In the genomic region with DNA sequence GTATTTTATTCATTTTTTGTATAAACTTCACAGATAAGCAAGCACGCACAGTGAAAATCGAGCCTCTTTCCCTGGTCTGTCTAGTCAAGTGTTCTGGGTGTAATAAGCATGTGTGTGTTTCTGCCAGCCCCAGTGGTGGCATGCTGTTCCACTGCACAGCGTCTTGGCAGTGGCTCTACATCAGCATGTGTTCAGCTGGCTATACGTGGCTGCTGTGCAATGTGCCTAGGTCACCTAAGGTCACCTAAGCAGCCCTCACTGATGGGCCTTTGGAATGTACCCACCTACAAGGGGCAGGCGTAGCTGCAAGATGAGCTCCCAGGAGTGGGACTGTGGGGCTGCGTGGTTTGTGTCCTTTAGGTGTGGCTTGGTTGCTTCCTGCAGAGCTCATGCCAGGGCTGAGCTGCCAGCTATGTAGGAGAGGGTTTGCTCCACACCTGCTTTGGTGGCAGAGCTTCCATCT, we compare ENCODE assay signal across 12 cellular contexts. TPM values are rescaled to one million over a fixed set of nuclear protein-coding genes. Genes with fewer than 3 reads are reported as not detected.
DNase-seq lines count a peak whose midpoint lies in the region; ATAC-seq, FAIRE-seq and TF ChIP-seq lines count a peak whose summit lies in the region.
"Had no signal": no experiment of that assay in that cellular context is flagged by ENCODE, and none has a peak within 500 bp of the region (broad histone marks: within the 10 kb centered on the region; RNA-seq: fewer than 3 reads in every experiment).

No MANE protein-coding gene starts in this region.

- H3K27ac ChIP-seq in K562 (ENCODE audit: extremely low read depth, low read depth, low read length) = no peak overlapping the region
- no peak overlapping the region for H3K27ac ChIP-seq in upper lobe of right lung

- no peak for TF ChIP-seq POLR2A in K562 (conservative IDR thresholded peaks at IDR 0.05)

- no peaks in the 10 kb centered on the region; the same call in 1 of the 2 replicates for H4K20me1 ChIP-seq in K562 (replicated peaks; ENCODE audit: control insufficient read depth, insufficient read depth, low read length)

- BruUV-seq in K562 (replicated peaks; lab: Mats Ljungman, UMichigan) = no TSS peak

- CTCF ChIA-PET in K562 (lab: Yijun Ruan, JAX; ENCODE audit: low intra/inter-chr PET ratio) = no interaction called here

- WGBS in K562 (ENCODE audit: insufficient coverage, low coverage, missing lambda C conversion rate) = 84% methylated on average over 6 of the region's 6 CpGs

- H3K27me3 ChIP-seq in K562 (ENCODE audit: control insufficient read depth in 2 of 2, insufficient read depth in 2 of 2, low read length in 2 of 2) = no peaks in the 10 kb centered on the region
- no peaks in the 10 kb centered on the region for H3K27me3 ChIP-seq in mucosa of stomach (ENCODE audit: control insufficient read depth, insufficient read depth, low read length)
- no peaks in the 10 kb centered on the region for H3K27me3 ChIP-seq in upper lobe of right lung

- TF ChIP-seq CTCF in K562 (IDR thresholded peaks at IDR 0.05 in 2 of 3, conservative IDR thresholded peaks at IDR 0.05 in 1 of 3; ENCODE audit: insufficient read depth in 2 of 3, low read depth in 1 of 3, low read length in 3 of 3) (no peak), upper lobe of right lung (IDR thresholded peaks at IDR 0.05) (no peak)

- intact Hi-C loops in Right ventricle myocardium inferior (cut with DNase I) (no loop called here), cardiac septum (cut with DNase I) (no loop called here), K562 (cut with micrococcal nuclease) (no loop called here), upper lobe of right lung (cut with DNase I) (loop anchor here (10.0 kb wide), 1 partner anchor 55 kb away; no protein-coding TSS in a partner anchor)

- no peak overlapping the region for H2AFZ ChIP-seq in K562 (ENCODE audit: low read depth, low read length)

- POLR2A ChIA-PET in K562 (lab: Yijun Ruan, JAX) = interaction anchor here (0.9 to 1.9 kb wide), 2 partner anchors 11 to 12 kb away, joined by 3 to 7 read pairs; no protein-coding TSS in a partner anchor

- no peak for FAIRE-seq in K562 (lab: Jason Lieb, UNC)

- ATAC-seq in Right ventricle myocardium inferior (peak; percentile 67), K562 (no peak), upper lobe of right lung (peak; percentile 33), HG02870 (IDR thresholded peaks at IDR 0.05; ENCODE audit: unreplicated experiment) (no peak)
- ATAC-seq: Panc1; stimulated activated naive CD8-positive, alpha-beta T cell treated with anti-CD3 and anti-CD28 coated beads, Interleukin-15, Interleukin-2, amounts not matched to agents 100 U/mL and 50 U/mL, for 24 hours had no signal

- H3K9ac ChIP-seq in K562 (ENCODE audit: insufficient read depth in 1 of 2, low read depth in 2 of 2, low read length in 2 of 2) (peak overlapping the region in 1 of 2 experiments; percentile 49; a peak in 1 of 4 replicates), mucosa of stomach (ENCODE audit: low read length) (peak overlapping the region; percentile 49)

- in situ Hi-C loops in K562 (cut with MboI) = no loop called here

- no peak for TF ChIP-seq EP300 in K562 (IDR thresholded peaks at IDR 0.05; ENCODE audit: low read length)

- H3K4me2 ChIP-seq in K562 (ENCODE audit: insufficient read depth, low read length) = no peak overlapping the region

- no peak for TF ChIP-seq RAD21 in K562 (CRISPR knock-in tag; conservative IDR thresholded peaks at IDR 0.05 in 1 of 2, IDR thresholded peaks at IDR 0.05 in 1 of 2)

- DNase-seq in Right ventricle myocardium inferior (ENCODE audit: missing footprints) (no peak), cardiac septum (ENCODE audit: low spot score) (no peak), K562 (ENCODE audit: extremely low read depth in 1 of 4, low spot score in 3 of 4) (no peak), upper lobe of right lung (no peak), mucosa of gallbladder (ENCODE audit: low spot score) (no peak), DMS153 (lab: John Stamatoyannopoulos, UW) (no peak)
- DNase-seq: activated CD4-positive, CD25-positive, alpha-beta regulatory T cell treated with anti-CD3 and anti-CD28 coated beads, Interleukin-2, amount 50 U/mL, for 72 hours; NCI-H1092 treated with DMSO at 0.1 percent for 48 hours; stimulated activated naive CD8-positive, alpha-beta T cell treated with anti-CD3 and anti-CD28 coated beads, Interleukin-15, Interleukin-2, amounts not matched to agents 100 U/mL and 50 U/mL, for 24 hours had no signal

- no peak overlapping the region for H3K4me3 ChIP-seq in K562
- H3K4me3 ChIP-seq in mucosa of stomach (ENCODE audit: low read length) = no peak overlapping the region
- peak overlapping the region; percentile 17 for H3K4me3 ChIP-seq in upper lobe of right lung

- no peaks in the 10 kb centered on the region for H3K9me1 ChIP-seq in K562 (ENCODE audit: control insufficient read depth, insufficient read depth, low read length)

- H3K4me1 ChIP-seq in K562 (replicated peaks in 1 of 2; ENCODE audit: control insufficient read depth in 2 of 2, insufficient read depth in 2 of 2, low read length in 2 of 2) (peaks cover 27 to 38% of the 10 kb centered on the region in 2 experiments; a peak in 4 of 5 replicates), mucosa of stomach (ENCODE audit: control insufficient read depth, insufficient read depth, low read length) (peaks cover 58% of the 10 kb centered on the region), upper lobe of right lung (peaks cover 69% of the 10 kb centered on the region)

- H3K36me3 ChIP-seq in K562 (ENCODE audit: control insufficient read depth, insufficient read depth, low read length) = peaks cover 41% of the 10 kb centered on the region; the same call in 2 of the 3 replicates
- H3K36me3 ChIP-seq in mucosa of stomach (ENCODE audit: control insufficient read depth, insufficient read depth, low read length) = no peaks in the 10 kb centered on the region
- peaks cover 25% of the 10 kb centered on the region for H3K36me3 ChIP-seq in upper lobe of right lung

- no peaks in the 10 kb centered on the region for H3K9me3 ChIP-seq in K562 (replicated peaks; ENCODE audit: control insufficient read depth, insufficient read depth, low read depth, low read length)
- no peaks in the 10 kb centered on the region for H3K9me3 ChIP-seq in mucosa of stomach (ENCODE audit: control insufficient read depth, low read length)
- no peaks in the 10 kb centered on the region for H3K9me3 ChIP-seq in upper lobe of right lung

- peaks cover 71% of the 10 kb centered on the region for H3K79me2 ChIP-seq in K562 (ENCODE audit: control insufficient read depth, insufficient read depth, low read length)

TF ChIP-seq in K562, 482 proteins besides CTCF, POLR2A, EP300 and RAD21 (continues in another document):
- TF ChIP-seq POU5F1 (IDR thresholded peaks at IDR 0.05; ENCODE audit: borderline replicate concordance, low read depth, low read length, partially characterized antibody) = no peak
- TF ChIP-seq MCM2 (IDR thresholded peaks at IDR 0.05; ENCODE audit: low read depth) = no peak
- no peak for TF ChIP-seq NEUROD1 (IDR thresholded peaks at IDR 0.05; ENCODE audit: borderline replicate concordance, low read depth, low read length, partially characterized antibody)
- no peak for TF ChIP-seq TRIM24 (IDR thresholded peaks at IDR 0.05)
- TF ChIP-seq KDM5B (IDR thresholded peaks at IDR 0.05; ENCODE audit: insufficient replicate concordance, low read depth, low read length) = no peak
- TF ChIP-seq, protein P1, sequence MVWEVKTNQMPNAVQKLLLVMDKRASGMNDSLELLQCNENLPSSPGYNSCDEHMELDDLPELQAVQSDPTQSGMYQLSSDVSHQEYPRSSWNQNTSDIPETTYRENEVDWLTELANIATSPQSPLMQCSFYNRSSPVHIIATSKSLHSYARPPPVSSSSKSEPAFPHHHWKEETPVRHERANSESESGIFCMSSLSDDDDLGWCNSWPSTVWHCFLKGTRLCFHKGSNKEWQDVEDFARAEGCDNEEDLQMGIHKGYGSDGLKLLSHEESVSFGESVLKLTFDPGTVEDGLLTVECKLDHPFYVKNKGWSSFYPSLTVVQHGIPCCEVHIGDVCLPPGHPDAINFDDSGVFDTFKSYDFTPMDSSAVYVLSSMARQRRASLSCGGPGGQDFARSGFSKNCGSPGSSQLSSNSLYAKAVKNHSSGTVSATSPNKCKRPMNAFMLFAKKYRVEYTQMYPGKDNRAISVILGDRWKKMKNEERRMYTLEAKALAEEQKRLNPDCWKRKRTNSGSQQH (CRISPR knock-in tag; IDR thresholded peaks at IDR 0.05) = no peak
- TF ChIP-seq, protein P2, sequence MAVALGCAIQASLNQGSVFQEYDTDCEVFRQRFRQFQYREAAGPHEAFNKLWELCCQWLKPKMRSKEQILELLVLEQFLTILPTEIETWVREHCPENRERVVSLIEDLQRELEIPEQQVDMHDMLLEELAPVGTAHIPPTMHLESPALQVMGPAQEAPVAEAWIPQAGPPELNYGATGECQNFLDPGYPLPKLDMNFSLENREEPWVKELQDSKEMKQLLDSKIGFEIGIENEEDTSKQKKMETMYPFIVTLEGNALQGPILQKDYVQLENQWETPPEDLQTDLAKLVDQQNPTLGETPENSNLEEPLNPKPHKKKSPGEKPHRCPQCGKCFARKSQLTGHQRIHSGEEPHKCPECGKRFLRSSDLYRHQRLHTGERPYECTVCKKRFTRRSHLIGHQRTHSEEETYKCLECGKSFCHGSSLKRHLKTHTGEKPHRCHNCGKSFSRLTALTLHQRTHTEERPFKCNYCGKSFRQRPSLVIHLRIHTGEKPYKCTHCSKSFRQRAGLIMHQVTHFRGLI (CRISPR knock-in tag; IDR thresholded peaks at IDR 0.05) = no peak
- no peak for TF ChIP-seq MTA3 (IDR thresholded peaks at IDR 0.05; ENCODE audit: borderline replicate concordance)

RNA-seq across cellular contexts. Expression of gene LIMD1, which starts 4.9 kb away (rescaled TPM):
- total RNA-seq in Right ventricle myocardium inferior = 34.1 TPM
- total RNA-seq in cardiac septum = 30.5 TPM
- 68.0 and 142 TPM in 2 replicates for total RNA-seq in K562 (2011; cell fraction: chromatin; rRNA removed; ENCODE audit: low replicate concordance)
- 68.2 and 70.8 TPM in 2 replicates for total RNA-seq in K562 (2011; cell fraction: nucleolus; rRNA removed)
- 73.4 and 82.1 TPM in 2 replicates for total RNA-seq in K562 (2011; cell fraction: nucleoplasm; rRNA removed)
- 12.4 and 19.0 TPM in 2 replicates for total RNA-seq in K562 (2014; rRNA removed)
- total RNA-seq in K562 (2014; rRNA removed; fragmentation: Illumina TruSeq; extraction: Trizol) = 12.9 and 15.4 TPM in 2 replicates
- total RNA-seq in K562 (2015; rRNA removed; fragmentation: Illumina TruSeq; extraction: Trizol) = 15.8 and 17.7 TPM in 2 replicates
- 31.2 and 34.5 TPM in 2 replicates for total RNA-seq in K562 (2021)
- polyA plus RNA-seq in K562 (2011; rRNA removed) = 21.2 and 25.8 TPM in 2 replicates
- 17.5 and 23.9 TPM in 2 replicates for polyA plus RNA-seq in K562 (2011; cell fraction: cytosol; rRNA removed)
- 64.7 and 116 TPM in 2 replicates for polyA plus RNA-seq in K562 (2011; cell fraction: nucleus; rRNA removed)
- 16.4 and 17.1 TPM in 2 replicates for polyA plus RNA-seq in K562 (2012)
- polyA plus RNA-seq in K562 (2014; fragmentation: Illumina TruSeq; extraction: Trizol) = 15.7 and 16.9 TPM in 2 replicates
- polyA plus RNA-seq in K562 (2014; fragmentation: Nextera tagmentation; extraction: Ambion mirVana) = 1 to 10 TPM; 1.3 to 1.4 TPM
- polyA plus RNA-seq in K562 (2014; rRNA removed) = 15.6 and 17.5 TPM in 2 replicates
- polyA minus RNA-seq in K562 (2011; rRNA and poly(A)+ RNA removed) = 20.8 and 31.8 TPM in 2 replicates
- 22.5 and 23.9 TPM in 2 replicates for polyA minus RNA-seq in K562 (2011; cell fraction: cytosol; rRNA and poly(A)+ RNA removed)
- polyA minus RNA-seq in K562 (2011; cell fraction: nucleus; rRNA and poly(A)+ RNA removed) = 27.7 and 31.9 TPM in 2 replicates
- 103 TPM for total RNA-seq in upper lobe of right lung
- total RNA-seq in mucosa of gallbladder = 76.8 TPM

Comparison
In these comparisons a context has a peak if more than half of its experiments do, and no peak if none do; other contexts are left out.
1. ATAC-seq: peak in Right ventricle myocardium inferior (single experiment) and upper lobe of right lung (single experiment); none in K562 (single experiment) and HG02870 (single experiment).